Comparison of ENCODE assay signal across 10 cellular contexts in the genomic region with DNA sequence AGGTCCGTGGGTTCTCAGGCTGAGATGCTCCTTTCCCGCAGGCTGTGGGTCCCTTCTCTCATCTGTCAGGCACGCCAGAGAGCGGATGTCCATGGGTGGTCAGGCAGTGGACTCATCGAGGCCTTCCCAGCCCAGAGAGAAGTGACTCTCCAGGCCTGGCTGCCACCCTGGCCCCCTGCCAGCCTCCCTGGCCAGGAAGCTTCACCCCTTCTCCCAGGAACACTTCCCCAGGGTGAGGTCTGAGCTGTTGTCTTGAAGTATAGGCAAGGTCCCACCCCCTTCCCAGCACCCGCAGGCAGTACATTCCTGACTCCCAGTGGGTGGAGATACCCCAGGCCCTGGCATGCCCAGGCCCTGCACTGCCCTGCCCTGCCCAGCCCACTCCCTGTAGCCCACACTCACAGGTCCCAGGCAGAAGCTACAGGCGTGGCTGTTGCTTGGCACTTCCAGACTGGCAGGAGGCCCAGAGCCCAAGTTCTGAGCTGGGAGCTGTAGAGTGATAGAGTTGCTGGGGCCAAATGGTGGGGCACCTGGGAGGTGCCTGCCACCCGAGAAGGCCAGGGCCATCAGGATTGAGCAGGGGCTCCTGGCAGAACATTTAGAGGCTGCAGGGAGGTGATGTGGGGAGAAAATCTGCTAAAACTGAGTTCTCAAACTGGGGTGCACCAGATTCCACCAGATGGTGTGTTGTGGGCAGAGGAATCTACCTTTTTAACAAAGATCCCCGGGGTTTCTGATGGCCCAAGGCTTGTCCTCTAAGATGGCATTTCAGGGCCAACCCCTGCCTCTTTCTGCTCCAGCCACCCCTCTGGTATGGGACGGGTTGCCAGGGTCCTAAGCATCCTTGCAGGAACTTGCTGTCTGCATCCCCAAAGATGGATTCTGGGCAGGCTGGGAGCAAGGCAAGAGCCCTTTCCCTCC. TPM values are rescaled to one million over a fixed set of nuclear protein-coding genes. Genes with fewer than 3 reads are reported as not detected.
DNase-seq lines count a peak whose midpoint lies in the region; ATAC-seq, FAIRE-seq and TF ChIP-seq lines count a peak whose summit lies in the region.
"Had no signal": no experiment of that assay in that cellular context is flagged by ENCODE, and none has a peak within 500 bp of the region (broad histone marks: within the 10 kb centered on the region; RNA-seq: fewer than 3 reads in every experiment).

No MANE protein-coding gene starts in this region.

- no peak overlapping the region for H3K27ac ChIP-seq in GM12878 (ENCODE audit: control insufficient read depth, insufficient read depth)
- peak overlapping the region; percentile 60 for H3K27ac ChIP-seq in thymus (ENCODE audit: low read depth)

- POLR2A ChIA-PET in GM12878 (lab: Charles Lee) = no interaction called here

- H3K79me2 ChIP-seq in GM12878 (ENCODE audit: control insufficient read depth, insufficient read depth, low read length) = no peaks in the 10 kb centered on the region

- no peak for FAIRE-seq in GM12878 (lab: Jason Lieb, UNC)

- H3K4me2 ChIP-seq in GM12878 (ENCODE audit: control insufficient read depth, insufficient read depth) = no peak overlapping the region

- CTCF ChIA-PET in GM12878 (lab: Yijun Ruan, JAX) = interaction anchor here (1.3 to 1.6 kb wide), 2 partner anchors 25 to 31 kb away, joined by 4 read pairs; no protein-coding TSS in a partner anchor

- TF ChIP-seq POLR2A in GM12878 (IDR thresholded peaks at IDR 0.05; ENCODE audit: low read depth, low read length) = no peak

- 0 out of 3 replicates have a peak, but pooled peaks have one; percentile 22 for ATAC-seq in GM12878
- no peak for ATAC-seq in HG02885 (IDR thresholded peaks at IDR 0.05; ENCODE audit: poor library complexity, unreplicated experiment)

- RAD21 ChIA-PET in GM12878 (lab: Charles Lee; ENCODE audit: unreplicated experiment) = interaction anchor here (1.2 kb wide), 1 partner anchor 25 kb away, joined by 5 read pairs; no protein-coding TSS in a partner anchor

- BruUV-seq in GM12878 (replicated peaks; lab: Mats Ljungman, UMichigan) = no TSS peak

- intact Hi-C loops in GM12878 (cut with micrococcal nuclease; ENCODE audit: unreplicated experiment) = no loop called here

- no peaks in the 10 kb centered on the region; the same call in 1 of the 2 replicates for H4K20me1 ChIP-seq in GM12878 (ENCODE audit: control insufficient read depth, insufficient read depth)

- H3K4me3 ChIP-seq in GM12878 (no peak overlapping the region), thymus (ENCODE audit: low read length) (no peak overlapping the region)

- no peak overlapping the region for H3K9ac ChIP-seq in GM12878 (ENCODE audit: control insufficient read depth, insufficient read depth, low read length)

- in situ Hi-C loops in GM12878 (cut with MboI) (no loop called here), KBM-7 (cut with MboI; ENCODE audit: low pct_unique_long_range_greater_than_20kb, low sequenced_read_pairs) (no loop called here)

- H3K9me3 ChIP-seq in GM12878 (replicated peaks; ENCODE audit: control insufficient read depth, insufficient read depth, low read length) = no peaks in the 10 kb centered on the region
- H3K9me3 ChIP-seq in thymus (ENCODE audit: control insufficient read depth) = no peaks in the 10 kb centered on the region

- TF ChIP-seq CTCF in GM12878 (IDR thresholded peaks at IDR 0.05 in 2 of 3, conservative IDR thresholded peaks at IDR 0.05 in 1 of 3; ENCODE audit: control insufficient read depth in 2 of 3, extremely low read depth in 1 of 3, insufficient read depth in 1 of 3, low read depth in 3 of 3, low read length in 3 of 3) = no peak

- no peak for TF ChIP-seq RAD21 in GM12878 (IDR thresholded peaks at IDR 0.05; ENCODE audit: insufficient read depth, low read depth, low read length)

- H3K4me1 ChIP-seq in GM12878 (ENCODE audit: control insufficient read depth, insufficient read depth, low read length) = peaks cover 5% of the 10 kb centered on the region; the same call in 1 of the 2 replicates
- H3K4me1 ChIP-seq in thymus (ENCODE audit: control insufficient read depth, insufficient read depth, low read length) = no peaks in the 10 kb centered on the region

- WGBS in GM12878 (ENCODE audit: insufficient coverage, insufficient replicate concordance, low lambda C conversion rate, missing lambda C conversion rate) = 41% methylated on average over 10 of the region's 10 CpGs
- 92% methylated on average over 10 of the region's 10 CpGs for WGBS in thymus

- no peaks in the 10 kb centered on the region for H3K36me3 ChIP-seq in GM12878 (ENCODE audit: control insufficient read depth in 2 of 2, insufficient read depth in 2 of 2, low read length in 1 of 2)
- H3K36me3 ChIP-seq in thymus (ENCODE audit: control insufficient read depth, insufficient read depth) = no peaks in the 10 kb centered on the region

- DNase-seq in HPDE6-E6E7 (ENCODE audit: extremely low spot score) (peak; percentile 95), GM12878 (ENCODE audit: low read depth, low spot score) (no peak), islet precursor cell (peak; percentile 74), SHP77 (lab: John Stamatoyannopoulos, UW) (no peak), NCI-H526 (lab: John Stamatoyannopoulos, UW) (no peak), KBM-7 (no peak)
- DNase-seq: activated T-cell treated with anti-CD3 and anti-CD28 coated beads, Interleukin-2, amount 50 U/mL, for 1 hour; MV-4-11 had no signal

- TF ChIP-seq EP300 in GM12878 (IDR thresholded peaks at IDR 0.05; ENCODE audit: borderline replicate concordance in 1 of 2, control insufficient read depth in 1 of 2, low read depth in 2 of 2, low read length in 2 of 2) = no peak

- H2AFZ ChIP-seq in GM12878 (ENCODE audit: control insufficient read depth, low read depth, low read length) = no peak overlapping the region

- H3K27me3 ChIP-seq in GM12878 (replicated peaks in 1 of 2; ENCODE audit: control insufficient read depth in 2 of 2, insufficient read depth in 2 of 2, low read length in 1 of 2) = no peaks in the 10 kb centered on the region
- peaks cover 3% of the 10 kb centered on the region for H3K27me3 ChIP-seq in thymus (ENCODE audit: control insufficient read depth, insufficient read depth)

- SMC1A ChIA-PET in GM12878 (lab: Charles Lee; ENCODE audit: uncharacterized antibody, unreplicated experiment) = no interaction called here

TF ChIP-seq in GM12878, 131 proteins besides CTCF, POLR2A, EP300 and RAD21 (continues in another document):
- no peak for TF ChIP-seq SIX5 (IDR thresholded peaks at IDR 0.05; ENCODE audit: low read depth, low read length, severe bottlenecking)
- TF ChIP-seq, protein P1, sequence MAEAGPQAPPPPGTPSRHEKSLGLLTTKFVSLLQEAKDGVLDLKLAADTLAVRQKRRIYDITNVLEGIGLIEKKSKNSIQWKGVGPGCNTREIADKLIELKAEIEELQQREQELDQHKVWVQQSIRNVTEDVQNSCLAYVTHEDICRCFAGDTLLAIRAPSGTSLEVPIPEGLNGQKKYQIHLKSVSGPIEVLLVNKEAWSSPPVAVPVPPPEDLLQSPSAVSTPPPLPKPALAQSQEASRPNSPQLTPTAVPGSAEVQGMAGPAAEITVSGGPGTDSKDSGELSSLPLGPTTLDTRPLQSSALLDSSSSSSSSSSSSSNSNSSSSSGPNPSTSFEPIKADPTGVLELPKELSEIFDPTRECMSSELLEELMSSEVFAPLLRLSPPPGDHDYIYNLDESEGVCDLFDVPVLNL (IDR thresholded peaks at IDR 0.05; ENCODE audit: low read depth, low read length) = no peak

RNA-seq across cellular contexts. Expression of a gene that starts 6.7 kb away (rescaled TPM):
- 22.3 and 23.3 TPM in 2 replicates for total RNA-seq in GM12878 (2013; cell fraction: nucleolus; rRNA removed)
- total RNA-seq in GM12878 (2014; rRNA removed) (10.3 and 13.4 TPM in 2 replicates), GM12878 (2014; rRNA removed; fragmentation: Illumina TruSeq; extraction: Trizol) (6.6 and 6.9 TPM in 2 replicates), GM12878 (2021) (12.5 and 14.3 TPM in 2 replicates)
- polyA plus RNA-seq in GM12878 (2011; ENCODE audit: low read depth) = 1.8 TPM
- polyA plus RNA-seq in GM12878 (2011; rRNA removed) (4.3 and 6.9 TPM in 2 replicates), GM12878 (2014; fragmentation: Illumina TruSeq; extraction: Trizol) (3.8 and 6.6 TPM in 2 replicates), GM12878 (2014; fragmentation: Nextera tagmentation; extraction: Ambion mirVana) (under 1 TPM; 0.29 to 0.86 TPM), GM12878 (2014; rRNA removed) (7.1 and 10.5 TPM in 2 replicates), GM12878 (2016; fragmentation: Nextera tagmentation; extraction: Ambion mirVana) (1 to 10 TPM; 4.0 to 4.6 TPM), thymus (27.7 TPM)
- polyA plus RNA-seq in GM12878 (2011; cell fraction: cytosol; rRNA removed) = 10.9 and 12.4 TPM in 2 replicates
- polyA plus RNA-seq in GM12878 (2011; cell fraction: nucleus; rRNA removed) = 28.4 and 35.6 TPM in 2 replicates
- 3.0 and 3.2 TPM in 2 replicates for polyA plus RNA-seq in GM12878 (2012)
- 15.2 and 22.9 TPM in 2 replicates for polyA minus RNA-seq in GM12878 (2011; rRNA and poly(A)+ RNA removed)
- 12.0 and 17.7 TPM in 2 replicates for polyA minus RNA-seq in GM12878 (2011; cell fraction: cytosol; rRNA and poly(A)+ RNA removed)
- polyA minus RNA-seq in GM12878 (2011; cell fraction: nucleus; rRNA and poly(A)+ RNA removed) = 20.2 and 36.4 TPM in 2 replicates

RNA-seq across cellular contexts. Expression of a gene that starts 32.6 kb away (rescaled TPM):
- total RNA-seq in GM12878 (2013; cell fraction: nucleolus; rRNA removed) = 16.9 and 18.0 TPM in 2 replicates
- total RNA-seq in GM12878 (2014; rRNA removed) (9.7 and 12.3 TPM in 2 replicates), GM12878 (2014; rRNA removed; fragmentation: Illumina TruSeq; extraction: Trizol) (6.5 and 8.6 TPM in 2 replicates), GM12878 (2021) (14.2 and 16.1 TPM in 2 replicates)
- polyA plus RNA-seq in GM12878 (2011; ENCODE audit: low read depth) = 4.5 TPM
- polyA plus RNA-seq in GM12878 (2011; rRNA removed) (8.8 and 22.6 TPM in 2 replicates), GM12878 (2014; fragmentation: Illumina TruSeq; extraction: Trizol) (9.8 and 12.3 TPM in 2 replicates), GM12878 (2014; fragmentation: Nextera tagmentation; extraction: Ambion mirVana) (1 to 10 TPM in 1 of 2 experiments, under 1 TPM in 1; 0.98 to 1.2 TPM), GM12878 (2014; rRNA removed) (9.6 and 16.0 TPM in 2 replicates), GM12878 (2016; fragmentation: Nextera tagmentation; extraction: Ambion mirVana) (10 to 100 TPM; 17.5 to 20.2 TPM), thymus (14.5 TPM)
- 33.3 and 38.8 TPM in 2 replicates for polyA plus RNA-seq in GM12878 (2011; cell fraction: cytosol; rRNA removed)
- 92.2 and 108 TPM in 2 replicates for polyA plus RNA-seq in GM12878 (2011; cell fraction: nucleus; rRNA removed)
- polyA plus RNA-seq in GM12878 (2012) = 9.1 and 10.7 TPM in 2 replicates
- polyA minus RNA-seq in GM12878 (2011; rRNA and poly(A)+ RNA removed) = 22.7 and 37.5 TPM in 2 replicates
- 9.5 and 15.8 TPM in 2 replicates for polyA minus RNA-seq in GM12878 (2011; cell fraction: cytosol; rRNA and poly(A)+ RNA removed)
- 16.0 and 35.1 TPM in 2 replicates for polyA minus RNA-seq in GM12878 (2011; cell fraction: nucleus; rRNA and poly(A)+ RNA removed)

Comparison
In these comparisons a context has a peak if more than half of its experiments do, and no peak if none do; other contexts are left out.
1. DNase-seq: peak in HPDE6-E6E7 (single experiment) and islet precursor cell (single experiment); none in GM12878 (single experiment), SHP77 (0 of 2), NCI-H526 (0 of 2) and KBM-7 (single experiment).